8 cellular contexts compared by ENCODE assay signal in genomic region chr11:71420455-71421241, GRCh38. TPM values are rescaled to one million over a fixed set of nuclear protein-coding genes. Genes with fewer than 3 reads are reported as not detected.
DNase-seq lines count a peak whose midpoint lies in the region; ATAC-seq and TF ChIP-seq lines count a peak whose summit lies in the region.

No MANE protein-coding gene starts in this region.

- in situ Hi-C loops in astrocyte of the spinal cord (cut with HindIII; ENCODE audit: low sequenced_read_pairs): no loop called here

- TF ChIP-seq POLR2A in vagina (IDR thresholded peaks at IDR 0.05): no peak

- TF ChIP-seq CTCF in AG09319 (IDR thresholded peaks at IDR 0.05; ENCODE audit: low read depth, low read length) (peak; percentile 63), GM12872 (IDR thresholded peaks at IDR 0.05; ENCODE audit: insufficient read depth, low read depth, low read length) (peak; percentile 92), astrocyte of the spinal cord (IDR thresholded peaks at IDR 0.05; ENCODE audit: low read depth, low read length) (peak; percentile 75), vagina (IDR thresholded peaks at IDR 0.05) (peak in 2 of 3 experiments; percentile 41 to 48)

- ATAC-seq in GM18517 (IDR thresholded peaks at IDR 0.05; ENCODE audit: unreplicated experiment): no peak

- H3K4me3 ChIP-seq in astrocyte of the spinal cord (ENCODE audit: low read depth, low read length) (no peak overlapping the region), vagina (no peak overlapping the region)

- no peaks in the 10 kb centered on the region for H3K9me3 ChIP-seq in vagina

- intact Hi-C loops in vagina (cut with DNase I): no loop called here

- no peaks in the 10 kb centered on the region for H3K36me3 ChIP-seq in vagina

- DNase-seq in AG09319 (ENCODE audit: extremely low read depth, low read depth) (peak; percentile 5), NCI-H2081 (lab: John Stamatoyannopoulos, UW) (peak; percentile 33 to 56), astrocyte of the spinal cord (ENCODE audit: low read depth, low spot score) (peak; percentile 41), islet precursor cell (peak; percentile 70), vagina (ENCODE audit: extremely low spot score in 2 of 2) (no peak), OCI-M2 (lab: John Stamatoyannopoulos, UW; ENCODE audit: unreplicated experiment) (no peak)

- H3K4me1 ChIP-seq in vagina: no peaks in the 10 kb centered on the region

- H3K27me3 ChIP-seq in vagina: no peaks in the 10 kb centered on the region

- H3K27ac ChIP-seq in vagina: no peak overlapping the region

RNA-seq across cellular contexts. Expression of gene DHCR7, which starts 27.5 kb away (rescaled TPM):
- total RNA-seq in vagina: 26.8 TPM

RNA-seq across cellular contexts. Expression of gene NADSYN1, which starts 32.4 kb away (rescaled TPM):
- 75.9 TPM for total RNA-seq in vagina

Comparison
In these comparisons a context has a peak if more than half of its experiments do, and no peak if none do; other contexts are left out.
1. DNase-seq: peak in AG09319 (single experiment), NCI-H2081 (2 of 2), astrocyte of the spinal cord (single experiment) and islet precursor cell (single experiment); none in vagina (0 of 2) and OCI-M2 (single experiment).
2. Peak in every context shown above with its lines, with median percentiles within 50 percentile points of each other: CTCF ChIP-seq.